ENCODE assay signal across 15 cellular contexts in genomic region chr17:33944412-33944811, GRCh38.
DNase-seq lines count a peak whose midpoint lies in the region; ATAC-seq and TF ChIP-seq lines count a peak whose summit lies in the region.
"Had no signal": no experiment of that assay in that cellular context is flagged by ENCODE, and none has a peak within 500 bp of the region (broad histone marks: within the 10 kb centered on the region; RNA-seq: fewer than 3 reads in every experiment).

No MANE protein-coding gene starts in this region.

- H3K4me3 Mint-ChIP-seq in activated CD8-positive, alpha-beta T cell treated with anti-CD3 and anti-CD28 coated beads for 36 hours: no peak overlapping the region
- no peak overlapping the region for H3K4me3 Mint-ChIP-seq in activated CD8-positive, alpha-beta T cell treated with anti-CD3 and anti-CD28 coated beads, Interleukin-2, amount 10 ng/mL, durations not matched to agents 7 days and 5 days
- no peak overlapping the region for H3K4me3 Mint-ChIP-seq in activated T-helper 17 cell treated with anti-CD3 and anti-CD28 coated beads, Interleukin-2, amount 50 U/mL, for 72 hours
- H3K4me3 Mint-ChIP-seq: CD4-positive, alpha-beta memory T cell; GM23338; H9 had no signal

- intact Hi-C loops in activated CD8-positive, alpha-beta T cell treated with anti-CD3 and anti-CD28 coated beads for 36 hours (cut with micrococcal nuclease): no loop called here

- ATAC-seq in activated CD8-positive, alpha-beta T cell treated with anti-CD3 and anti-CD28 coated beads for 36 hours: peak; percentile 30
- no peak for ATAC-seq in activated CD8-positive, alpha-beta T cell treated with anti-CD3 and anti-CD28 coated beads, Interleukin-2, amount 10 ng/mL, durations not matched to agents 7 days and 5 days
- ATAC-seq in activated T-helper 17 cell treated with anti-CD3 and anti-CD28 coated beads, Interleukin-2, amount 50 U/mL, for 72 hours (replicated peaks): peak; percentile 49
- ATAC-seq: GM23338, HepG2 had no signal

- no peaks in the 10 kb centered on the region for H3K4me1 Mint-ChIP-seq in activated CD8-positive, alpha-beta T cell treated with anti-CD3 and anti-CD28 coated beads for 36 hours (ENCODE audit: low read depth)
- no peaks in the 10 kb centered on the region for H3K4me1 Mint-ChIP-seq in activated CD8-positive, alpha-beta T cell treated with anti-CD3 and anti-CD28 coated beads, Interleukin-2, amount 10 ng/mL, durations not matched to agents 7 days and 5 days (ENCODE audit: low read depth)
- H3K4me1 Mint-ChIP-seq in activated T-helper 17 cell treated with anti-CD3 and anti-CD28 coated beads, Interleukin-2, amount 50 U/mL, for 72 hours: no peaks in the 10 kb centered on the region
- H3K4me1 Mint-ChIP-seq: CD4-positive, alpha-beta memory T cell; GM23338 had no signal

- H3K9me3 Mint-ChIP-seq in activated CD8-positive, alpha-beta T cell treated with anti-CD3 and anti-CD28 coated beads for 36 hours: no peaks in the 10 kb centered on the region
- no peaks in the 10 kb centered on the region for H3K9me3 Mint-ChIP-seq in activated CD8-positive, alpha-beta T cell treated with anti-CD3 and anti-CD28 coated beads, Interleukin-2, amount 10 ng/mL, durations not matched to agents 7 days and 5 days (ENCODE audit: insufficient read depth)
- no peaks in the 10 kb centered on the region for H3K9me3 Mint-ChIP-seq in activated T-helper 17 cell treated with anti-CD3 and anti-CD28 coated beads, Interleukin-2, amount 50 U/mL, for 72 hours
- H3K9me3 Mint-ChIP-seq: CD4-positive, alpha-beta memory T cell; GM23338; H9 had no signal

- no peak overlapping the region for H3K27ac Mint-ChIP-seq in activated CD8-positive, alpha-beta T cell treated with anti-CD3 and anti-CD28 coated beads for 36 hours
- no peak overlapping the region for H3K27ac Mint-ChIP-seq in activated CD8-positive, alpha-beta T cell treated with anti-CD3 and anti-CD28 coated beads, Interleukin-2, amount 10 ng/mL, durations not matched to agents 7 days and 5 days
- no peak overlapping the region for H3K27ac Mint-ChIP-seq in activated T-helper 17 cell treated with anti-CD3 and anti-CD28 coated beads, Interleukin-2, amount 50 U/mL, for 72 hours
- H3K27ac Mint-ChIP-seq: CD4-positive, alpha-beta memory T cell; GM23338 had no signal

- DNase-seq in activated CD8-positive, alpha-beta T cell treated with anti-CD3 and anti-CD28 coated beads for 36 hours: no peak
- DNase-seq in activated CD8-positive, alpha-beta T cell treated with anti-CD3 and anti-CD28 coated beads, Interleukin-2, amount 10 ng/mL, durations not matched to agents 7 days and 5 days: no peak
- DNase-seq in stimulated activated CD4-positive, alpha-beta T cell treated with anti-CD3 and anti-CD28 coated beads, Interleukin-1b, Interleukin-23, amount 100 ng/mL, for 48 hours: peak; percentile 5
- DNase-seq in stimulated activated CD4-positive, alpha-beta T cell treated with anti-CD3 and anti-CD28 coated beads, Interleukin-4, amount 100 ng/mL, for 4 hours: no peak
- no peak for DNase-seq in NCI-H2081 treated with DMSO at 0.1 percent for 48 hours (lab: John Stamatoyannopoulos, UW)
- DNase-seq in GOT3 (lab: John Stamatoyannopoulos, UW): no peak
- DNase-seq: BE2C; CD4-positive, alpha-beta memory T cell; DMS153; DMS79 treated with DMSO at 0.1 percent for 48 hours; GDM1; H9 had no signal

- H3K36me3 Mint-ChIP-seq in activated CD8-positive, alpha-beta T cell treated with anti-CD3 and anti-CD28 coated beads for 36 hours (ENCODE audit: low read depth): no peaks in the 10 kb centered on the region
- H3K36me3 Mint-ChIP-seq in activated CD8-positive, alpha-beta T cell treated with anti-CD3 and anti-CD28 coated beads, Interleukin-2, amount 10 ng/mL, durations not matched to agents 7 days and 5 days (ENCODE audit: low read depth): no peaks in the 10 kb centered on the region
- H3K36me3 Mint-ChIP-seq in activated T-helper 17 cell treated with anti-CD3 and anti-CD28 coated beads, Interleukin-2, amount 50 U/mL, for 72 hours (ENCODE audit: low read depth): no peaks in the 10 kb centered on the region
- H3K36me3 Mint-ChIP-seq: CD4-positive, alpha-beta memory T cell had no signal

- TF ChIP-seq CTCF in activated CD8-positive, alpha-beta T cell treated with anti-CD3 and anti-CD28 coated beads for 36 hours (IDR thresholded peaks at IDR 0.05): no peak

- H3K27me3 Mint-ChIP-seq in activated CD8-positive, alpha-beta T cell treated with anti-CD3 and anti-CD28 coated beads for 36 hours: peaks cover 2% of the 10 kb centered on the region
- peaks cover 15% of the 10 kb centered on the region for H3K27me3 Mint-ChIP-seq in activated CD8-positive, alpha-beta T cell treated with anti-CD3 and anti-CD28 coated beads, Interleukin-2, amount 10 ng/mL, durations not matched to agents 7 days and 5 days (ENCODE audit: low read depth)
- H3K27me3 Mint-ChIP-seq in activated T-helper 17 cell treated with anti-CD3 and anti-CD28 coated beads, Interleukin-2, amount 50 U/mL, for 72 hours: peaks cover 8% of the 10 kb centered on the region

- CTCF ChIA-PET in activated CD8-positive, alpha-beta T cell treated with anti-CD3 and anti-CD28 coated beads for 36 hours (lab: Charles Lee): interaction anchor here (1.4 kb wide), 1 partner anchor 200 kb away, joined by 3 read pairs; no protein-coding TSS in a partner anchor
- CTCF ChIA-PET in activated CD8-positive, alpha-beta T cell treated with anti-CD3 and anti-CD28 coated beads, Interleukin-2, amount 10 ng/mL, durations not matched to agents 7 days and 5 days (lab: Charles Lee): interaction anchor here (0.6 kb wide), 1 partner anchor 148 kb away, joined by 3 read pairs; no protein-coding TSS in a partner anchor

- POLR2A ChIA-PET in activated CD8-positive, alpha-beta T cell treated with anti-CD3 and anti-CD28 coated beads for 36 hours (lab: Charles Lee): no interaction called here
- POLR2A ChIA-PET in activated CD8-positive, alpha-beta T cell treated with anti-CD3 and anti-CD28 coated beads, Interleukin-2, amount 10 ng/mL, durations not matched to agents 7 days and 5 days (lab: Charles Lee): no interaction called here
